ENCODE assay signal across 11 cellular contexts in genomic region chr15:51782357-51782896, GRCh38. TPM values are rescaled to one million over a fixed set of nuclear protein-coding genes. Genes with fewer than 3 reads are reported as not detected.
A peak's percentile ranks its signal among the peaks of the same experiment; 100 is the strongest.
DNase-seq lines count a peak whose midpoint lies in the region; ATAC-seq and TF ChIP-seq lines count a peak whose summit lies in the region.
"Had no signal": no experiment of that assay in that cellular context is flagged by ENCODE, and none has a peak within 500 bp of the region (broad histone marks: within the 10 kb centered on the region; RNA-seq: fewer than 3 reads in every experiment).

No MANE protein-coding gene starts in this region.

- H3K36me3 ChIP-seq in OCI-LY1 (ENCODE audit: insufficient read depth, low read length) (no peaks in the 10 kb centered on the region), upper lobe of right lung (peaks cover 22% of the 10 kb centered on the region)

- H3K27me3 ChIP-seq in OCI-LY1 (ENCODE audit: insufficient read depth, low read length): no peaks in the 10 kb centered on the region
- no peaks in the 10 kb centered on the region for H3K27me3 ChIP-seq in upper lobe of right lung

- H3K4me1 Mint-ChIP-seq in natural killer cell: no peaks in the 10 kb centered on the region
- H3K4me1 Mint-ChIP-seq in natural killer cell treated with Interleukin-12 subunit alpha and Interleukin-12 subunit beta and Interleukin-15 and Interleukin-18, amount 100 ng/mL, for 72 hours (ENCODE audit: low read depth in 2 of 2): no peaks in the 10 kb centered on the region

- no peak overlapping the region for H3K27ac Mint-ChIP-seq in natural killer cell
- no peak overlapping the region for H3K27ac Mint-ChIP-seq in natural killer cell treated with Interleukin-12 subunit alpha and Interleukin-12 subunit beta and Interleukin-15 and Interleukin-18, amount 100 ng/mL, for 72 hours
- H3K27ac Mint-ChIP-seq: activated naive CD8-positive, alpha-beta T cell had no signal

- no peaks in the 10 kb centered on the region for H3K9me3 Mint-ChIP-seq in natural killer cell
- H3K9me3 Mint-ChIP-seq in natural killer cell treated with Interleukin-12 subunit alpha and Interleukin-12 subunit beta and Interleukin-15 and Interleukin-18, amount 100 ng/mL, for 72 hours: no peaks in the 10 kb centered on the region

- no peak overlapping the region for H2AFZ ChIP-seq in OCI-LY1 (ENCODE audit: low read length)

- H3K79me2 ChIP-seq in OCI-LY1 (ENCODE audit: insufficient read depth, low read length): no peaks in the 10 kb centered on the region

- DNase-seq in natural killer cell (no peak), erythroblast (lab: John Stamatoyannopoulos, UW) (peak; percentile 31 to 55), upper lobe of right lung (no peak), CD1c-positive myeloid dendritic cell (ENCODE audit: extremely low spot score) (no peak), pons (ENCODE audit: low spot score) (no peak)
- no peak for DNase-seq in natural killer cell treated with Interleukin-12 subunit alpha and Interleukin-12 subunit beta and Interleukin-15 and Interleukin-18, amount 100 ng/mL, for 72 hours (ENCODE audit: low spot score)
- DNase-seq in activated CD4-positive, alpha-beta T cell treated with anti-CD3 and anti-CD28 coated beads for 4 hours: no peak
- DNase-seq: foreskin melanocyte, T-helper 9 cell had no signal

- peaks cover 1 to 3% of the 10 kb centered on the region in 2 donors for H3K27me3 Mint-ChIP-seq in natural killer cell (ENCODE audit: low read depth in 2 of 2)
- no peaks in the 10 kb centered on the region for H3K27me3 Mint-ChIP-seq in natural killer cell treated with Interleukin-12 subunit alpha and Interleukin-12 subunit beta and Interleukin-15 and Interleukin-18, amount 100 ng/mL, for 72 hours
- H3K27me3 Mint-ChIP-seq: activated naive CD8-positive, alpha-beta T cell had no signal

- H3F3A ChIP-seq in OCI-LY1 (ENCODE audit: insufficient read depth, low read length): no peaks in the 10 kb centered on the region

- intact Hi-C loops in natural killer cell (cut with micrococcal nuclease): no loop called here
- intact Hi-C loops in upper lobe of right lung (cut with DNase I): no loop called here

- no peak overlapping the region for H3K4me2 ChIP-seq in OCI-LY1 (ENCODE audit: low read length)

- no peaks in the 10 kb centered on the region for H4K20me1 ChIP-seq in OCI-LY1 (ENCODE audit: insufficient read depth, low read length)

- H3K27ac ChIP-seq in OCI-LY1 (ENCODE audit: low read depth, low read length, poor library complexity, severe bottlenecking) (no peak overlapping the region), upper lobe of right lung (no peak overlapping the region)

- H3K36me3 Mint-ChIP-seq in natural killer cell: no peaks in the 10 kb centered on the region
- peaks cover 4% of the 10 kb centered on the region for H3K36me3 Mint-ChIP-seq in natural killer cell treated with Interleukin-12 subunit alpha and Interleukin-12 subunit beta and Interleukin-15 and Interleukin-18, amount 100 ng/mL, for 72 hours

- no peaks in the 10 kb centered on the region for H3K4me1 ChIP-seq in OCI-LY1 (ENCODE audit: insufficient read depth, low read length, severe bottlenecking)
- no peaks in the 10 kb centered on the region for H3K4me1 ChIP-seq in upper lobe of right lung

- H3K9me2 ChIP-seq in OCI-LY1 (ENCODE audit: low read depth, low read length): no peaks in the 10 kb centered on the region

- no peak overlapping the region for H3K4me3 Mint-ChIP-seq in natural killer cell
- no peak overlapping the region for H3K4me3 Mint-ChIP-seq in natural killer cell treated with Interleukin-12 subunit alpha and Interleukin-12 subunit beta and Interleukin-15 and Interleukin-18, amount 100 ng/mL, for 72 hours
- H3K4me3 Mint-ChIP-seq: activated naive CD8-positive, alpha-beta T cell had no signal

- TF ChIP-seq POLR2A in erythroblast (IDR thresholded peaks at IDR 0.05; ENCODE audit: low read length): no peak

- ATAC-seq in natural killer cell: no peak
- ATAC-seq in natural killer cell treated with Interleukin-12 subunit alpha and Interleukin-12 subunit beta and Interleukin-15 and Interleukin-18, amount 100 ng/mL, for 72 hours: no peak
- ATAC-seq in upper lobe of right lung: peak; percentile 40

- H3K9me3 ChIP-seq in OCI-LY1 (ENCODE audit: low read length) (0 out of 2 replicates have a peak, but pooled peaks cover 6% of the 10 kb centered on the region), upper lobe of right lung (no peaks in the 10 kb centered on the region)

- TF ChIP-seq CTCF in natural killer cell (IDR thresholded peaks at IDR 0.05) (peak; percentile 16), OCI-LY1 (IDR thresholded peaks at IDR 0.05; ENCODE audit: low read length) (peak; percentile 32; the same call in 1 of the 2 replicates), upper lobe of right lung (IDR thresholded peaks at IDR 0.05) (peak; percentile 28)

- no peak overlapping the region for H3K9ac ChIP-seq in OCI-LY1 (ENCODE audit: low read length)

- H3K4me3 ChIP-seq in OCI-LY1 (ENCODE audit: low read depth, low read length, poor library complexity, severe bottlenecking) (no peak overlapping the region), upper lobe of right lung (no peak overlapping the region)

RNA-seq across cellular contexts. Expression of gene TMOD2, which starts 31.0 kb away (rescaled TPM):
- total RNA-seq in natural killer cell (1 to 10 TPM; 1.6 to 4.7 (median 1.6) TPM), upper lobe of right lung (16.1 TPM)
- 1 to 10 TPM; 2.6 to 7.2 TPM for total RNA-seq in natural killer cell treated with Interleukin-12 subunit alpha and Interleukin-12 subunit beta and Interleukin-15 and Interleukin-18, amount 100 ng/mL, for 72 hours

RNA-seq across cellular contexts. Expression of gene LYSMD2, which starts 45.0 kb away (rescaled TPM):
- total RNA-seq in natural killer cell (10 to 100 TPM in 1 of 3 donors, 1 to 10 TPM in 2; 8.1 to 13.6 (median 8.6) TPM), upper lobe of right lung (20.6 TPM)
- 10 to 100 TPM; 13.4 to 27.3 TPM for total RNA-seq in natural killer cell treated with Interleukin-12 subunit alpha and Interleukin-12 subunit beta and Interleukin-15 and Interleukin-18, amount 100 ng/mL, for 72 hours

RNA-seq across cellular contexts. Expression of gene TMOD3, which starts 47.0 kb away (rescaled TPM):
- 10 to 100 TPM; 56.5 to 72.3 (median 69.4) TPM for total RNA-seq in natural killer cell
- 10 to 100 TPM; 55.4 to 63.5 TPM for total RNA-seq in natural killer cell treated with Interleukin-12 subunit alpha and Interleukin-12 subunit beta and Interleukin-15 and Interleukin-18, amount 100 ng/mL, for 72 hours
- 78.4 TPM for total RNA-seq in upper lobe of right lung

Comparison
In these comparisons a context has a peak if more than half of its experiments do, and no peak if none do; other contexts are left out.
1. DNase-seq: peak in erythroblast (2 of 2); none in natural killer cell (single experiment), natural killer cell treated with Interleukin-12 subunit alpha and Interleukin-12 subunit beta and Interleukin-15 and Interleukin-18, amount 100 ng/mL, for 72 hours (single experiment), upper lobe of right lung (single experiment), CD1c-positive myeloid dendritic cell (single experiment), activated CD4-positive, alpha-beta T cell treated with anti-CD3 and anti-CD28 coated beads for 4 hours (0 of 2) and pons (single experiment).
2. Peak in every context shown above with its lines, with median percentiles within 50 percentile points of each other: CTCF ChIP-seq.